1 cellular context compared by ENCODE assay signal in genomic region chr19:48588670-48589399, GRCh38.
A peak's percentile ranks its signal among the peaks of the same experiment; 100 is the strongest.
TF ChIP-seq lines count a peak whose summit lies in the region.

No MANE protein-coding gene starts in this region.

TF ChIP-seq in HepG2, 621 proteins besides CTCF, POLR2A, EP300 and RAD21 (continued from another document and continues in another):
- TF ChIP-seq ZHX2 (IDR thresholded peaks at IDR 0.05; ENCODE audit: low read depth) (no peak), ZHX2 (CRISPR knock-in tag; IDR thresholded peaks at IDR 0.05; ENCODE audit: borderline replicate concordance) (no peak), ZNF678 (CRISPR knock-in tag; IDR thresholded peaks at IDR 0.05) (no peak), PHF5A (CRISPR knock-in tag; IDR thresholded peaks at IDR 0.05; ENCODE audit: low read depth, unreplicated experiment) (no peak), THRA (CRISPR knock-in tag; IDR thresholded peaks at IDR 0.05; ENCODE audit: borderline replicate concordance) (no peak), PPARG (CRISPR knock-in tag; conservative IDR thresholded peaks at IDR 0.05) (no peak), HBP1 (CRISPR knock-in tag; IDR thresholded peaks at IDR 0.05; ENCODE audit: low read depth) (no peak), ZNF543 (CRISPR knock-in tag; IDR thresholded peaks at IDR 0.05) (no peak), ZNF557 (CRISPR knock-in tag; IDR thresholded peaks at IDR 0.05) (no peak), ZNF326 (CRISPR knock-in tag; IDR thresholded peaks at IDR 0.05; ENCODE audit: borderline replicate concordance) (no peak), HNF1A (IDR thresholded peaks at IDR 0.05; ENCODE audit: low read depth) (no peak), HNF1A (CRISPR knock-in tag; IDR thresholded peaks at IDR 0.05; ENCODE audit: borderline replicate concordance) (no peak), TRAFD1 (CRISPR knock-in tag; IDR thresholded peaks at IDR 0.05; ENCODE audit: borderline replicate concordance) (no peak), ZFP36L1 (CRISPR knock-in tag; IDR thresholded peaks at IDR 0.05) (no peak), SOX5 (CRISPR knock-in tag; IDR thresholded peaks at IDR 0.05; ENCODE audit: borderline replicate concordance) (peak; percentile 11; the same call in 1 of the 2 replicates), TBX3 (IDR thresholded peaks at IDR 0.05; ENCODE audit: borderline replicate concordance) (no peak), RAD51 (IDR thresholded peaks at IDR 0.05; ENCODE audit: borderline replicate concordance) (no peak), RNF219 (CRISPR knock-in tag; IDR thresholded peaks at IDR 0.05) (no peak), TFAP4 (IDR thresholded peaks at IDR 0.05; ENCODE audit: borderline replicate concordance, low read depth) (no peak), ZNF556 (CRISPR knock-in tag; IDR thresholded peaks at IDR 0.05; ENCODE audit: borderline replicate concordance) (no peak), TERF1 (CRISPR knock-in tag; IDR thresholded peaks at IDR 0.05) (no peak), MIER3 (CRISPR knock-in tag; IDR thresholded peaks at IDR 0.05; ENCODE audit: borderline replicate concordance) (no peak), PHF21A (CRISPR knock-in tag; IDR thresholded peaks at IDR 0.05) (no peak), TCF7 (IDR thresholded peaks at IDR 0.05; ENCODE audit: low read depth) (no peak), FOXA3 (CRISPR knock-in tag; IDR thresholded peaks at IDR 0.05) (no peak; the same call in 1 of the 2 replicates), ARNT (IDR thresholded peaks at IDR 0.05) (no peak), CEBPZ (IDR thresholded peaks at IDR 0.05; ENCODE audit: low read length) (no peak), HIC2 (CRISPR knock-in tag; IDR thresholded peaks at IDR 0.05; ENCODE audit: low read depth) (no peak)
